ENCODE assay signal across 1 cellular context in the genomic region with DNA sequence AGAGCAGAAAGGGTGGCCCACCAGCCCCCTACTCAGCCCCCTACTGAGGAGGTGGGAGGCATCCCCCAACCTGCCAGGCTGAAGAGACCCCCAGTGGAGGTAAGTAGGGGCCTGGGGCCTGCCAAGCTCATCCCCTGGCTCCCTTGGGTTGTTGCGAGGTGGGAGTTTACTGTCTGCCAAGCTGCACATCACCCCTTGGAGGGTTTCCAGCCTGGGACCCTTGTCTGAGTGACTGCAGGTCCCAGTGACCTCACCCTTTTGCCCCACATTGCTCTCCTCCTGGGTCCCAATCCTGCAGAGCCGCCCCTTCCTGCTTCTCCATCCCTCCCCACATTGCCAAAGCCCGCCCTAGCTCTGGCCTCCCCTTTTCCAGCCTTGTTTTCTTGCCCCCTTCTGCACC.
A peak's percentile ranks its signal among the peaks of the same experiment; 100 is the strongest.
TF ChIP-seq lines count a peak whose summit lies in the region.

No MANE protein-coding gene starts in this region.

TF ChIP-seq in K562, 482 proteins besides CTCF, POLR2A, EP300 and RAD21:
- 0 out of 2 replicates have a peak, but pooled peaks have one; percentile 10 for TF ChIP-seq STAG1 (CRISPR knock-in tag; IDR thresholded peaks at IDR 0.05; ENCODE audit: borderline replicate concordance)
- TF ChIP-seq, protein P1, sequence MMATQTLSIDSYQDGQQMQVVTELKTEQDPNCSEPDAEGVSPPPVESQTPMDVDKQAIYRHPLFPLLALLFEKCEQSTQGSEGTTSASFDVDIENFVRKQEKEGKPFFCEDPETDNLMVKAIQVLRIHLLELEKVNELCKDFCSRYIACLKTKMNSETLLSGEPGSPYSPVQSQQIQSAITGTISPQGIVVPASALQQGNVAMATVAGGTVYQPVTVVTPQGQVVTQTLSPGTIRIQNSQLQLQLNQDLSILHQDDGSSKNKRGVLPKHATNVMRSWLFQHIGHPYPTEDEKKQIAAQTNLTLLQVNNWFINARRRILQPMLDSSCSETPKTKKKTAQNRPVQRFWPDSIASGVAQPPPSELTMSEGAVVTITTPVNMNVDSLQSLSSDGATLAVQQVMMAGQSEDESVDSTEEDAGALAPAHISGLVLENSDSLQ (IDR thresholded peaks at IDR 0.05) = no peak
